23 cellular contexts compared by ENCODE assay signal in the genomic region with DNA sequence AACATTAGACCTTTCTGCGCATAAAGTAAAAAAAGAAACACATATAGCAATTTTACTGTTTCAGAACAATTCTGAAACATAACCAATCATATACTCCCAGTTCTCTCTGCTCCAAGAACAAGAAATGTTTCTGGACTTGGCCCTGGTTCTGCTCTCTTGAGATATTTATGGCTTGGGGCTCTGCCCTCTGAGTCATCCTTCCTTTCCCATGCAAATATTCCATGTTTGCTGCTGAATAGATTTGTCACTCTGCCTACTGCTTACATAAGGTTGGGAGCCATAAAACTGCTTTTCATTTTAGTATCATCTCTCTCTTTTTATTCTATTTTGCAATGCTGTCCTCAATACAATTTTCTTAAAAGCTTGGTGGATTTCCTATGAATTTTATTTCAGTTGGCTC.
A peak's percentile ranks its signal among the peaks of the same experiment; 100 is the strongest.
DNase-seq lines count a peak whose midpoint lies in the region; ATAC-seq and TF ChIP-seq lines count a peak whose summit lies in the region.
"Had no signal": no experiment of that assay in that cellular context is flagged by ENCODE, and none has a peak within 500 bp of the region (broad histone marks: within the 10 kb centered on the region; RNA-seq: fewer than 3 reads in every experiment).

No MANE protein-coding gene starts in this region.

- H3K4me3 ChIP-seq in epithelial cell of esophagus (ENCODE audit: low read length): no peak overlapping the region
- H3K4me3 ChIP-seq in mesenchymal stem cell (ENCODE audit: insufficient read depth in 1 of 2, low read depth in 1 of 2, low read length in 2 of 2): no peak overlapping the region
- H3K4me3 ChIP-seq: cardiac muscle cell, dorsolateral prefrontal cortex, PC-9, right lobe of liver, SJSA1, transverse colon had no signal

- H2BK12ac ChIP-seq in mesenchymal stem cell (ENCODE audit: low read length in 2 of 2): no peak overlapping the region

- H3K4me2 ChIP-seq in mesenchymal stem cell (ENCODE audit: low read length, poor library complexity, severe bottlenecking): no peak overlapping the region
- H3K4me2 ChIP-seq: PC-9 had no signal

- H3K27me3 ChIP-seq in mesenchymal stem cell (ENCODE audit: control insufficient read depth in 1 of 2, insufficient read depth in 1 of 2, low read length in 2 of 2): no peaks in the 10 kb centered on the region
- H3K27me3 ChIP-seq: cardiac muscle cell, dorsolateral prefrontal cortex, right lobe of liver, SJSA1, transverse colon had no signal

- WGBS in mesenchymal stem cell: 98% methylated on average over 1 of the region's 1 CpG

- H2BK120ac ChIP-seq in mesenchymal stem cell (ENCODE audit: low read depth, low read length): no peak overlapping the region

- no peak overlapping the region for H3K27ac ChIP-seq in mesenchymal stem cell (ENCODE audit: low read length, poor library complexity, severe bottlenecking)
- H3K27ac ChIP-seq: cardiac muscle cell, dorsolateral prefrontal cortex, PC-9, right lobe of liver, SJSA1 had no signal

- no peak overlapping the region for H3K18ac ChIP-seq in mesenchymal stem cell (ENCODE audit: low read depth in 1 of 2, low read length in 2 of 2)

- H3K23ac ChIP-seq in mesenchymal stem cell (ENCODE audit: low read length in 2 of 2): no peak overlapping the region

- H3K9me3 ChIP-seq in mesenchymal stem cell (ENCODE audit: control insufficient read depth, low read length): peaks cover 18% of the 10 kb centered on the region
- H3K9me3 ChIP-seq: right lobe of liver had no signal

- H2BK15ac ChIP-seq in mesenchymal stem cell (ENCODE audit: low read depth, poor library complexity, severe bottlenecking): no peak overlapping the region

- H3K36me3 ChIP-seq in mesenchymal stem cell (ENCODE audit: control insufficient read depth in 1 of 2, insufficient read depth in 2 of 2, low read depth in 1 of 2, low read length in 2 of 2): no peaks in the 10 kb centered on the region
- H3K36me3 ChIP-seq: cardiac muscle cell, right lobe of liver, SJSA1, transverse colon had no signal

- no peak overlapping the region for H3K9ac ChIP-seq in mesenchymal stem cell (ENCODE audit: low read length)

- H2AFZ ChIP-seq in mesenchymal stem cell (ENCODE audit: low read depth, low read length): no peak overlapping the region
- H2AFZ ChIP-seq: PC-9 had no signal

- no peak overlapping the region for H2BK5ac ChIP-seq in mesenchymal stem cell (ENCODE audit: low read depth, low read length, poor library complexity, severe bottlenecking)

- H3K79me1 ChIP-seq in mesenchymal stem cell (replicated peaks; ENCODE audit: low read length, poor library complexity, severe bottlenecking): no peaks in the 10 kb centered on the region

- no peak overlapping the region for H4K91ac ChIP-seq in mesenchymal stem cell (ENCODE audit: low read length)

- no peak overlapping the region for H3K14ac ChIP-seq in mesenchymal stem cell (ENCODE audit: low read length in 2 of 2)

- H2AK5ac ChIP-seq in mesenchymal stem cell (ENCODE audit: low read length, severe bottlenecking): no peak overlapping the region

- no peak for TF ChIP-seq CTCF in epithelial cell of esophagus (IDR thresholded peaks at IDR 0.05; ENCODE audit: insufficient read depth, low read depth, low read length, missing control alignments)

- ATAC-seq in HG03045 (IDR thresholded peaks at IDR 0.05; ENCODE audit: unreplicated experiment): no peak
- ATAC-seq in HG03520 (IDR thresholded peaks at IDR 0.05; ENCODE audit: unreplicated experiment): no peak
- ATAC-seq in GM19324 (IDR thresholded peaks at IDR 0.05; ENCODE audit: low FRiP score, unreplicated experiment): no peak
- ATAC-seq: naive thymus-derived CD8-positive, alpha-beta T cell; right lobe of liver had no signal

- H4K8ac ChIP-seq in mesenchymal stem cell (ENCODE audit: low read length): no peak overlapping the region

- H3K4me1 ChIP-seq in mesenchymal stem cell (ENCODE audit: control insufficient read depth, insufficient read depth, low read depth, low read length): no peaks in the 10 kb centered on the region
- H3K4me1 ChIP-seq: right lobe of liver, SJSA1, transverse colon had no signal

- no peak overlapping the region for H3K4ac ChIP-seq in mesenchymal stem cell (ENCODE audit: low read depth in 1 of 2, low read length in 2 of 2)

- DNase-seq in GM03348 (ENCODE audit: low spot score): peak; percentile 29
- peak; percentile 12 for DNase-seq in M059J (ENCODE audit: low read depth)
- DNase-seq in epithelial cell of esophagus (ENCODE audit: low read depth): peak; percentile 66
- peak; percentile 9 for DNase-seq in mesenchymal stem cell
- no peak for DNase-seq in SKM-1 treated with dmso at 0.1 percent for 144 hours (lab: John Stamatoyannopoulos, UW; ENCODE audit: unreplicated experiment)
- DNase-seq: activated CD4-positive, CD25-positive, alpha-beta regulatory T cell treated with anti-CD3 and anti-CD28 coated beads, Interleukin-2, amount 50 U/mL, for 72 hours; activated naive CD8-positive, alpha-beta T cell treated with anti-CD3 and anti-CD28 coated beads, Interleukin-2, amount 10 ng/mL, durations not matched to agents 7 days and 5 days; dorsolateral prefrontal cortex; erythroblast; islet precursor cell; mesendoderm; naive thymus-derived CD8-positive, alpha-beta T cell; NCI-H1694 treated with DMSO at 0.1 percent for 48 hours; NCI-H774; PC-9; right lobe of liver; stimulated activated naive CD4-positive, alpha-beta T cell treated with Interleukin-2 at 50 U/mL for 16 hours; transverse colon had no signal
